In the genomic region with DNA sequence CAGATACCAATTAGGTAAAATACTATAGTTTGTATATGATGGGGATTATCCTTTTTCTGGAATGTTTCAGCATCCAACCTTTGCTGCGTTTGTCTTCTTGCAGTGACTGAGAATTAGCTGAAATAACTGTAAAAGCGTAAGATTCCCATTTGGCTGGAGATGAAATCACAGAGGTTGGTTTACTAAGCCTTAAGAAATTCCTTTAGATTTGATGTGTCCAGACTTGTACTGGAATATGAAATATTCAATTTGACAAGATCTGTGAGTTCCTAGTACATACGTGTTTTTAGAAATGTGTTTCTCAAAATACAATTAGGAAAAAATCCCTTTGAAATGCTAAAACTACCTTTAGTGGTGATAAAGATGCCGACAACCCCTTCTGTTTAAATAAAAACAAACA, we compare ENCODE assay signal across 28 cellular contexts.
"Had no signal": no experiment of that assay in that cellular context is flagged by ENCODE, and none has a peak within 500 bp of the region (broad histone marks: within the 10 kb centered on the region; RNA-seq: fewer than 3 reads in every experiment).

No MANE protein-coding gene starts in this region.

- H3K27me3 ChIP-seq: adrenal gland, body of pancreas, dorsolateral prefrontal cortex, gastrocnemius medialis, heart left ventricle had no signal

- H3K9me3 ChIP-seq: adrenal gland, body of pancreas, gastrocnemius medialis, heart left ventricle had no signal

- DNase-seq: activated CD4-positive, alpha-beta memory T cell treated with anti-CD3 and anti-CD28 coated beads for 36 hours; activated CD4-positive, alpha-beta T cell treated with anti-CD3 and anti-CD28 coated beads for 36 hours; activated CD4-positive, alpha-beta T cell treated with anti-CD3 and anti-CD28 coated beads, Interleukin-2, amount 10 ng/mL, durations not matched to agents 24 days and 14 days; activated CD4-positive, CD25-positive, alpha-beta regulatory T cell; activated CD4-positive, CD25-positive, alpha-beta regulatory T cell treated with anti-CD3 and anti-CD28 coated beads, Interleukin-2, amount 50 U/mL, for 72 hours; activated CD8-positive, alpha-beta memory T cell treated with anti-CD3 and anti-CD28 coated beads, Interleukin-2, amount 10 ng/mL, durations not matched to agents 7 days and 5 days; activated CD8-positive, alpha-beta memory T cell treated with anti-CD3 and anti-CD28 coated beads, Interleukin-2, amount 50 U/mL, for 4 hours; activated CD8-positive, alpha-beta T cell treated with anti-CD3 and anti-CD28 coated beads, Interleukin-2, amount 10 ng/mL, durations not matched to agents 7 days and 5 days; activated effector memory CD4-positive, alpha-beta T cell treated with anti-CD3 and anti-CD28 coated beads, Interleukin-2, amount 50 U/mL, for 16 hours; activated naive CD4-positive, alpha-beta T cell treated with anti-CD3 and anti-CD28 coated beads for 36 hours; activated naive CD8-positive, alpha-beta T cell treated with anti-CD3 and anti-CD28 coated beads for 36 hours; activated naive CD8-positive, alpha-beta T cell treated with anti-CD3 and anti-CD28 coated beads, Interleukin-2, amount 50 U/mL, for 24 hours; activated T-cell treated with anti-CD3 and anti-CD28 coated beads, Interleukin-2, amount 50 U/mL, for 1 hour; activated T-cell treated with anti-CD3 and anti-CD28 coated beads, Interleukin-2, amount 50 U/mL, for 48 hours; adrenal gland; amygdala; aorta; body of pancreas; dorsolateral prefrontal cortex; effector memory CD4-positive, alpha-beta T cell; endodermal cell; foreskin fibroblast; gastrocnemius medialis; glutamatergic neuron; heart left ventricle; T-helper 1 cell; T-helper 17 cell had no signal

- ATAC-seq: activated CD4-positive, alpha-beta T cell treated with anti-CD3 and anti-CD28 coated beads for 36 hours; activated CD8-positive, alpha-beta memory T cell treated with anti-CD3 and anti-CD28 coated beads, Interleukin-2, amount 10 ng/mL, durations not matched to agents 7 days and 5 days; activated CD8-positive, alpha-beta T cell treated with anti-CD3 and anti-CD28 coated beads, Interleukin-2, amount 10 ng/mL, durations not matched to agents 7 days and 5 days; activated naive CD8-positive, alpha-beta T cell treated with anti-CD3 and anti-CD28 coated beads, Interleukin-2, amount 50 U/mL, for 24 hours; body of pancreas; gastrocnemius medialis; heart left ventricle; T-helper 17 cell had no signal

- H3K4me3 ChIP-seq: adrenal gland, body of pancreas, coronary artery, dorsolateral prefrontal cortex, gastrocnemius medialis, heart left ventricle had no signal

- H3K27ac ChIP-seq: adrenal gland, body of pancreas, coronary artery, gastrocnemius medialis, heart left ventricle had no signal

- H3K4me1 ChIP-seq: gastrocnemius medialis had no signal

- H3K36me3 ChIP-seq: adrenal gland, gastrocnemius medialis had no signal
